ENCODE assay signal across 16 cellular contexts in genomic region chr1:23909412-23909811, GRCh38. TPM values are rescaled to one million over a fixed set of nuclear protein-coding genes. Genes with fewer than 3 reads are reported as not detected.
DNase-seq lines count a peak whose midpoint lies in the region; ATAC-seq, FAIRE-seq and TF ChIP-seq lines count a peak whose summit lies in the region.
"Had no signal": no experiment of that assay in that cellular context is flagged by ENCODE, and none has a peak within 500 bp of the region (broad histone marks: within the 10 kb centered on the region; RNA-seq: fewer than 3 reads in every experiment).

No MANE protein-coding gene starts in this region.

- peak overlapping the region; percentile 68 for H3K27ac Mint-ChIP-seq in activated naive CD8-positive, alpha-beta T cell
- no peak overlapping the region for H3K27ac Mint-ChIP-seq in activated naive CD8-positive, alpha-beta T cell treated with anti-CD3 and anti-CD28 coated beads for 36 hours

- ATAC-seq in K562 (peak; percentile 36), right lobe of liver (no peak), GM19035 (IDR thresholded peaks at IDR 0.05; ENCODE audit: unreplicated experiment) (no peak)

- CTCF ChIA-PET in K562 (lab: Yijun Ruan, JAX; ENCODE audit: low intra/inter-chr PET ratio), result no interaction called here

- peaks cover 53% of the 10 kb centered on the region for H3K4me1 Mint-ChIP-seq in activated naive CD8-positive, alpha-beta T cell (ENCODE audit: low read depth)
- H3K4me1 Mint-ChIP-seq in activated naive CD8-positive, alpha-beta T cell treated with anti-CD3 and anti-CD28 coated beads for 36 hours, result peaks cover 53% of the 10 kb centered on the region

- H3K4me1 ChIP-seq in K562 (replicated peaks in 1 of 2; ENCODE audit: control insufficient read depth in 2 of 2, insufficient read depth in 2 of 2, low read length in 2 of 2) (peaks cover 31 to 37% of the 10 kb centered on the region in 2 experiments), right lobe of liver (no peaks in the 10 kb centered on the region)

- peak overlapping the region; percentile 41 for H3K4me3 Mint-ChIP-seq in activated naive CD8-positive, alpha-beta T cell
- no peak overlapping the region for H3K4me3 Mint-ChIP-seq in activated naive CD8-positive, alpha-beta T cell treated with anti-CD3 and anti-CD28 coated beads for 36 hours

- H3K4me3 ChIP-seq in K562, result no peak overlapping the region
- H3K4me3 ChIP-seq in right lobe of liver, result no peak overlapping the region
- H3K4me3 ChIP-seq: left lung, vagina had no signal

- H4K20me1 ChIP-seq in K562 (replicated peaks; ENCODE audit: control insufficient read depth, insufficient read depth, low read length), result no peaks in the 10 kb centered on the region

- BruUV-seq in K562 (replicated peaks; lab: Mats Ljungman, UMichigan), result no TSS peak

- H3K27me3 Mint-ChIP-seq in activated naive CD8-positive, alpha-beta T cell, result peaks cover 4% of the 10 kb centered on the region
- peaks cover 16% of the 10 kb centered on the region for H3K27me3 Mint-ChIP-seq in activated naive CD8-positive, alpha-beta T cell treated with anti-CD3 and anti-CD28 coated beads for 36 hours

- in situ Hi-C loops in K562 (cut with MboI), result loop anchor here (5.0 kb wide), 1 partner anchor 102 kb away; no protein-coding TSS in a partner anchor

- H3K9ac ChIP-seq in K562 (ENCODE audit: insufficient read depth in 1 of 2, low read depth in 2 of 2, low read length in 2 of 2), result peak overlapping the region in 1 of 2 experiments; percentile 76; a peak in 2 of 4 replicates

- TF ChIP-seq EP300 in K562 (IDR thresholded peaks at IDR 0.05; ENCODE audit: low read length), result no peak

- no peak for FAIRE-seq in K562 (lab: Jason Lieb, UNC)

- DNase-seq in activated naive CD8-positive, alpha-beta T cell treated with anti-CD3 and anti-CD28 coated beads for 36 hours, result no peak
- peak; percentile 43 for DNase-seq in MV-4-11 (lab: John Stamatoyannopoulos, UW)
- DNase-seq in K562 (ENCODE audit: extremely low read depth in 1 of 4, low spot score in 3 of 4), result no peak
- no peak for DNase-seq in hepatic stellate cell (ENCODE audit: low spot score)
- DNase-seq in activated naive CD4-positive, alpha-beta T cell (lab: John Stamatoyannopoulos, UW), result no peak
- DNase-seq in right lobe of liver, result no peak
- DNase-seq: effector memory CD4-positive, alpha-beta T cell; left lung; NCI-H1930; stimulated activated CD8-positive, alpha-beta memory T cell treated with anti-CD3 and anti-CD28 coated beads, Interleukin-4, amount 100 ng/mL, for 48 hours; T1000 had no signal

- TF ChIP-seq POLR2A in K562 (conservative IDR thresholded peaks at IDR 0.05), result no peak
- TF ChIP-seq POLR2A in right lobe of liver (IDR thresholded peaks at IDR 0.05), result no peak

- H3K27me3 ChIP-seq in K562 (ENCODE audit: control insufficient read depth in 2 of 2, insufficient read depth in 2 of 2, low read length in 2 of 2) (no peaks in the 10 kb centered on the region), right lobe of liver (no peaks in the 10 kb centered on the region)
- H3K27me3 ChIP-seq: vagina had no signal

- no peaks in the 10 kb centered on the region for H3K9me1 ChIP-seq in K562 (ENCODE audit: control insufficient read depth, insufficient read depth, low read length)

- no peaks in the 10 kb centered on the region for H3K9me3 Mint-ChIP-seq in activated naive CD8-positive, alpha-beta T cell (ENCODE audit: low read depth)
- H3K9me3 Mint-ChIP-seq in activated naive CD8-positive, alpha-beta T cell treated with anti-CD3 and anti-CD28 coated beads for 36 hours, result no peaks in the 10 kb centered on the region

- no peak for TF ChIP-seq RAD21 in K562 (CRISPR knock-in tag; conservative IDR thresholded peaks at IDR 0.05 in 1 of 2, IDR thresholded peaks at IDR 0.05 in 1 of 2)

- intact Hi-C loops in K562 (cut with micrococcal nuclease), result no loop called here
- intact Hi-C loops in right lobe of liver (cut with DNase I), result no loop called here

- H3K9me3 ChIP-seq in K562 (replicated peaks; ENCODE audit: control insufficient read depth, insufficient read depth, low read depth, low read length) (no peaks in the 10 kb centered on the region), right lobe of liver (no peaks in the 10 kb centered on the region)
- H3K9me3 ChIP-seq: left lung, vagina had no signal

- H3K79me2 ChIP-seq in K562 (ENCODE audit: control insufficient read depth, insufficient read depth, low read length), result no peaks in the 10 kb centered on the region

- H3K4me2 ChIP-seq in K562 (ENCODE audit: insufficient read depth, low read length), result no peak overlapping the region

- no peaks in the 10 kb centered on the region for H3K36me3 ChIP-seq in K562 (ENCODE audit: control insufficient read depth, insufficient read depth, low read length)
- H3K36me3 ChIP-seq in right lobe of liver, result no peaks in the 10 kb centered on the region
- H3K36me3 ChIP-seq: left lung, vagina had no signal

- WGBS in K562 (ENCODE audit: insufficient coverage, low coverage, missing lambda C conversion rate), result 53% methylated on average over 10 of the region's 10 CpGs
- 27% methylated on average over 2 of the region's 10 CpGs for WGBS in right lobe of liver (ENCODE audit: insufficient coverage, low coverage, low lambda C conversion rate, missing lambda C conversion rate)

- peak overlapping the region; percentile 69 for H2AFZ ChIP-seq in K562 (ENCODE audit: low read depth, low read length)

- TF ChIP-seq CTCF in K562 (IDR thresholded peaks at IDR 0.05 in 2 of 3, conservative IDR thresholded peaks at IDR 0.05 in 1 of 3; ENCODE audit: insufficient read depth in 2 of 3, low read depth in 1 of 3, low read length in 3 of 3) (no peak), right lobe of liver (IDR thresholded peaks at IDR 0.05) (no peak)

- POLR2A ChIA-PET in K562 (lab: Yijun Ruan, JAX), result interaction anchor here (0.6 to 1.8 kb wide), 5 partner anchors 11 to 131 kb away, joined by 3 to 8 read pairs (median 4); partner anchors contain the start of gene PITHD1

- H3K36me3 Mint-ChIP-seq in activated naive CD8-positive, alpha-beta T cell, result no peaks in the 10 kb centered on the region
- no peaks in the 10 kb centered on the region for H3K36me3 Mint-ChIP-seq in activated naive CD8-positive, alpha-beta T cell treated with anti-CD3 and anti-CD28 coated beads for 36 hours

- H3K27ac ChIP-seq in K562 (ENCODE audit: extremely low read depth, low read depth, low read length) (no peak overlapping the region), right lobe of liver (no peak overlapping the region)
- H3K27ac ChIP-seq: vagina had no signal

RNA-seq across cellular contexts. Expression of gene CNR2, which starts 3.8 kb away (rescaled TPM):
- total RNA-seq in activated naive CD8-positive, alpha-beta T cell treated with anti-CD3 and anti-CD28 coated beads for 36 hours, result under 1 TPM; 0.16 to 0.28 TPM
- not detected in 2 replicates for total RNA-seq in K562 (2011; cell fraction: chromatin; rRNA removed; ENCODE audit: low replicate concordance)
- total RNA-seq in K562 (2011; cell fraction: nucleolus; rRNA removed), result not detected in 2 replicates
- 0.07 TPM in 1 of 2 replicates, not detected in the other for total RNA-seq in K562 (2011; cell fraction: nucleoplasm; rRNA removed)
- total RNA-seq in K562 (2014; rRNA removed) (not detected in 2 replicates), K562 (2014; rRNA removed; fragmentation: Illumina TruSeq; extraction: Trizol) (not detected in 2 replicates), K562 (2015; rRNA removed; fragmentation: Illumina TruSeq; extraction: Trizol) (not detected in 2 replicates), K562 (2021) (not detected in 2 replicates), right lobe of liver (under 1 TPM in 4 of 6 experiments, not detected in 2; 0.04 to 0.07 (median 0.06) TPM)
- polyA plus RNA-seq in K562 (2011; rRNA removed) (not detected in 2 replicates), K562 (2014; fragmentation: Illumina TruSeq; extraction: Trizol) (not detected in 2 replicates), K562 (2014; fragmentation: Nextera tagmentation; extraction: Ambion mirVana) (not detected), K562 (2014; rRNA removed) (0.04 TPM in 1 of 2 replicates, not detected in the other)
- not detected in 2 replicates for polyA plus RNA-seq in K562 (2011; cell fraction: cytosol; rRNA removed)
- polyA plus RNA-seq in K562 (2011; cell fraction: nucleus; rRNA removed), result not detected in 2 replicates
- polyA plus RNA-seq in K562 (2012), result 0.01 TPM in 1 of 2 replicates, not detected in the other
- not detected in 2 replicates for polyA minus RNA-seq in K562 (2011; rRNA and poly(A)+ RNA removed)
- not detected in 2 replicates for polyA minus RNA-seq in K562 (2011; cell fraction: cytosol; rRNA and poly(A)+ RNA removed)
- polyA minus RNA-seq in K562 (2011; cell fraction: nucleus; rRNA and poly(A)+ RNA removed), result not detected in 2 replicates
- total RNA-seq: Daoy, HT1080, vagina had no signal

RNA-seq across cellular contexts. Expression of gene FUCA1, which starts 41.3 kb away (rescaled TPM):
- total RNA-seq in activated naive CD8-positive, alpha-beta T cell treated with anti-CD3 and anti-CD28 coated beads for 36 hours, result 1 to 10 TPM; 4.7 to 5.1 TPM
- total RNA-seq in K562 (2011; cell fraction: chromatin; rRNA removed; ENCODE audit: low replicate concordance), result 11.3 and 16.3 TPM in 2 replicates
- total RNA-seq in K562 (2011; cell fraction: nucleolus; rRNA removed), result 19.7 and 20.7 TPM in 2 replicates
- total RNA-seq in K562 (2011; cell fraction: nucleoplasm; rRNA removed), result 20.1 and 22.9 TPM in 2 replicates
- total RNA-seq in K562 (2014; rRNA removed) (12.8 and 13.1 TPM in 2 replicates), K562 (2014; rRNA removed; fragmentation: Illumina TruSeq; extraction: Trizol) (16.4 and 18.5 TPM in 2 replicates), K562 (2015; rRNA removed; fragmentation: Illumina TruSeq; extraction: Trizol) (13.2 and 14.9 TPM in 2 replicates), K562 (2021) (12.3 and 13.5 TPM in 2 replicates), right lobe of liver (10 to 100 TPM; 37.1 to 54.7 (median 45.1) TPM)
- polyA plus RNA-seq in K562 (2011; rRNA removed) (17.6 and 20.5 TPM in 2 replicates), K562 (2014; fragmentation: Illumina TruSeq; extraction: Trizol) (16.0 and 18.2 TPM in 2 replicates), K562 (2014; fragmentation: Nextera tagmentation; extraction: Ambion mirVana) (1 to 10 TPM; 7.0 to 8.2 TPM), K562 (2014; rRNA removed) (10.6 and 11.8 TPM in 2 replicates)
- polyA plus RNA-seq in K562 (2011; cell fraction: cytosol; rRNA removed), result 10.3 and 13.5 TPM in 2 replicates
- 5.5 and 7.5 TPM in 2 replicates for polyA plus RNA-seq in K562 (2011; cell fraction: nucleus; rRNA removed)
- 11.3 and 20.4 TPM in 2 replicates for polyA plus RNA-seq in K562 (2012)
- polyA minus RNA-seq in K562 (2011; rRNA and poly(A)+ RNA removed), result 20.7 and 23.0 TPM in 2 replicates
- polyA minus RNA-seq in K562 (2011; cell fraction: cytosol; rRNA and poly(A)+ RNA removed), result 6.9 and 8.2 TPM in 2 replicates
- polyA minus RNA-seq in K562 (2011; cell fraction: nucleus; rRNA and poly(A)+ RNA removed), result 2.4 and 4.1 TPM in 2 replicates

RNA-seq across cellular contexts. Expression of gene PNRC2, which starts 50.2 kb away (rescaled TPM):
- total RNA-seq in activated naive CD8-positive, alpha-beta T cell treated with anti-CD3 and anti-CD28 coated beads for 36 hours, result 100 to 1,000 TPM; 162 to 165 TPM
- total RNA-seq in K562 (2011; cell fraction: chromatin; rRNA removed; ENCODE audit: low replicate concordance), result 17.2 and 67.9 TPM in 2 replicates
- 15.8 and 18.9 TPM in 2 replicates for total RNA-seq in K562 (2011; cell fraction: nucleolus; rRNA removed)
- 46.6 and 90.9 TPM in 2 replicates for total RNA-seq in K562 (2011; cell fraction: nucleoplasm; rRNA removed)
- total RNA-seq in K562 (2014; rRNA removed) (120 and 127 TPM in 2 replicates), K562 (2014; rRNA removed; fragmentation: Illumina TruSeq; extraction: Trizol) (203 and 235 TPM in 2 replicates), K562 (2015; rRNA removed; fragmentation: Illumina TruSeq; extraction: Trizol) (222 and 230 TPM in 2 replicates), K562 (2021) (197 TPM in 2 replicates), right lobe of liver (10 to 100 TPM; 24.3 to 41.2 (median 33.4) TPM)
- polyA plus RNA-seq in K562 (2011; rRNA removed) (208 and 228 TPM in 2 replicates), K562 (2014; fragmentation: Illumina TruSeq; extraction: Trizol) (260 and 303 TPM in 2 replicates), K562 (2014; fragmentation: Nextera tagmentation; extraction: Ambion mirVana) (100 to 1,000 TPM; 178 to 212 TPM), K562 (2014; rRNA removed) (196 and 203 TPM in 2 replicates)
- polyA plus RNA-seq in K562 (2011; cell fraction: cytosol; rRNA removed), result 72.6 and 105 TPM in 2 replicates
- 98.0 and 210 TPM in 2 replicates for polyA plus RNA-seq in K562 (2011; cell fraction: nucleus; rRNA removed)
- 157 and 165 TPM in 2 replicates for polyA plus RNA-seq in K562 (2012)
- 164 and 170 TPM in 2 replicates for polyA minus RNA-seq in K562 (2011; rRNA and poly(A)+ RNA removed)
- 77.2 and 102 TPM in 2 replicates for polyA minus RNA-seq in K562 (2011; cell fraction: cytosol; rRNA and poly(A)+ RNA removed)
- 27.7 and 67.3 TPM in 2 replicates for polyA minus RNA-seq in K562 (2011; cell fraction: nucleus; rRNA and poly(A)+ RNA removed)
